In the genomic region with DNA sequence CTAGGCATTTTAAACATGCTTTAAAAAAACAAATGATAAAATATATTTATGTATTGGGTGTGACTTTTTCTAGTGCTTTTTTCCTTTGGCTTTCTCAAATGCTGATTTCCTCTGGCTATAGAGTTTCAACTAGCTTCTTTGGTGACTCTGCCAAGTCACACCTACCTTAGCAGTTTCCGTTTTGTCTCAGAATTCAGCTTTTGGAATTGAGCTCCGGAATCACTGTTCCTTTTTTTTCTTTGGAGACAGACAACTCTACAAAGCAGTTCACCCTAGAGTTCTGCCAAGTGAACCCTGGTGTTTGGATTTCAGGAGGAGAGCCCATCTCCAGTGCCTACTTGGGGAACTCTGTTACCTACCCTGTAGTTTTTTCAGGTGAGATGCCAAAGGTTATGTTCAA, we compare ENCODE assay signal across 8 cellular contexts.
DNase-seq lines count a peak whose midpoint lies in the region; ATAC-seq and TF ChIP-seq lines count a peak whose summit lies in the region.

No MANE protein-coding gene starts in this region.

- peaks cover 6 to 34% (median 25%) of the 10 kb centered on the region in 6 donors for H3K4me1 ChIP-seq in spleen

- no peaks in the 10 kb centered on the region for H3K36me3 Mint-ChIP-seq in activated CD4-positive, alpha-beta T cell treated with anti-CD3 and anti-CD28 coated beads, Interleukin-2, amount 10 ng/mL, durations not matched to agents 24 days and 14 days (ENCODE audit: low read depth)
- no peaks in the 10 kb centered on the region for H3K36me3 Mint-ChIP-seq in activated naive CD8-positive, alpha-beta T cell

- H3K4me3 Mint-ChIP-seq in activated CD4-positive, alpha-beta T cell treated with anti-CD3 and anti-CD28 coated beads, Interleukin-2, amount 10 ng/mL, durations not matched to agents 24 days and 14 days, result peak overlapping the region; percentile 58
- H3K4me3 Mint-ChIP-seq in activated naive CD8-positive, alpha-beta T cell, result peak overlapping the region; percentile 56

- peak overlapping the region in 2 of 8 donors; percentile 3 to 32 for H3K4me3 ChIP-seq in spleen

- H3K9me3 Mint-ChIP-seq in activated CD4-positive, alpha-beta T cell treated with anti-CD3 and anti-CD28 coated beads, Interleukin-2, amount 10 ng/mL, durations not matched to agents 24 days and 14 days, result no peaks in the 10 kb centered on the region
- H3K9me3 Mint-ChIP-seq in activated naive CD8-positive, alpha-beta T cell (ENCODE audit: low read depth), result no peaks in the 10 kb centered on the region

- H3K9me3 ChIP-seq in spleen, result no peaks in the 10 kb centered on the region

- peak overlapping the region in 5 of 8 donors; percentile 10 to 54 (median 42) for H3K27ac ChIP-seq in spleen

- no peak overlapping the region for H3K27ac Mint-ChIP-seq in activated CD4-positive, alpha-beta T cell treated with anti-CD3 and anti-CD28 coated beads, Interleukin-2, amount 10 ng/mL, durations not matched to agents 24 days and 14 days
- H3K27ac Mint-ChIP-seq in activated naive CD8-positive, alpha-beta T cell, result peak overlapping the region; percentile 56

- ATAC-seq in HG02970 (IDR thresholded peaks at IDR 0.05; ENCODE audit: low FRiP score, unreplicated experiment), result peak; percentile 37

- H3K4me1 Mint-ChIP-seq in activated CD4-positive, alpha-beta T cell treated with anti-CD3 and anti-CD28 coated beads, Interleukin-2, amount 10 ng/mL, durations not matched to agents 24 days and 14 days, result peaks cover 16% of the 10 kb centered on the region
- H3K4me1 Mint-ChIP-seq in activated naive CD8-positive, alpha-beta T cell (ENCODE audit: low read depth), result peaks cover 35% of the 10 kb centered on the region

- intact Hi-C loops in activated CD4-positive, alpha-beta T cell treated with anti-CD3 and anti-CD28 coated beads, Interleukin-2, amount 10 ng/mL, durations not matched to agents 24 days and 14 days (cut with micrococcal nuclease), result loop anchor here (1.0 to 10.0 kb wide), 2 partner anchors 265 to 297 kb away; partner anchors contain the start of genes CCDC148 and PKP4
- intact Hi-C loops in spleen (cut with DNase I; ENCODE audit: low total_unique reads), result no loop called here

- H3K27me3 ChIP-seq in spleen (replicated peaks in 1 of 7), result no peaks in the 10 kb centered on the region

- peak; percentile 57 for DNase-seq in activated CD4-positive, alpha-beta T cell treated with anti-CD3 and anti-CD28 coated beads, Interleukin-2, amount 10 ng/mL, durations not matched to agents 24 days and 14 days
- DNase-seq in activated CD4-positive, alpha-beta T cell treated with anti-CD3 and anti-CD28 coated beads for 1 hour, result no peak
- DNase-seq in spleen (no peak), NCI-H1048 (lab: John Stamatoyannopoulos, UW) (no peak), middle frontal gyrus (ENCODE audit: extremely low spot score, low spot score) (no peak), NCI-H2107 treated with DMSO at 0.1 percent for 48 hours (lab: John Stamatoyannopoulos, UW; ENCODE audit: unreplicated experiment) (no peak)

- TF ChIP-seq POLR2A in spleen (IDR thresholded peaks at IDR 0.05), result no peak

- H3K27me3 Mint-ChIP-seq in activated CD4-positive, alpha-beta T cell treated with anti-CD3 and anti-CD28 coated beads, Interleukin-2, amount 10 ng/mL, durations not matched to agents 24 days and 14 days, result peaks cover 32% of the 10 kb centered on the region
- H3K27me3 Mint-ChIP-seq in activated naive CD8-positive, alpha-beta T cell, result peaks cover 15% of the 10 kb centered on the region

- no peaks in the 10 kb centered on the region for H3K36me3 ChIP-seq in spleen

- 19 to 45% (median 42%) methylated on average over 2 of the region's 2 CpGs for WGBS in spleen, 5 donors

- TF ChIP-seq CTCF in spleen (IDR thresholded peaks at IDR 0.05 in 8 of 11, conservative IDR thresholded peaks at IDR 0.05 in 3 of 11), result no peak
